Comparison of ENCODE assay signal across 8 cellular contexts in genomic region chr1:38858833-38859560, GRCh38. TPM values are rescaled to one million over a fixed set of nuclear protein-coding genes. Genes with fewer than 3 reads are reported as not detected.
DNase-seq lines count a peak whose midpoint lies in the region; ATAC-seq and TF ChIP-seq lines count a peak whose summit lies in the region.

No MANE protein-coding gene starts in this region.

- no peaks in the 10 kb centered on the region for H3K9me3 Mint-ChIP-seq in CD4-positive, CD25-positive, alpha-beta regulatory T cell

- H3K4me1 ChIP-seq in CD4-positive, CD25-positive, alpha-beta regulatory T cell (ENCODE audit: control insufficient read depth, insufficient read depth, low read length, poor library complexity, severe bottlenecking) = peaks cover 41% of the 10 kb centered on the region
- H3K4me1 ChIP-seq in SJSA1 (replicated peaks) = peaks cover 15% of the 10 kb centered on the region
- peaks cover 64% of the 10 kb centered on the region for H3K4me1 ChIP-seq in adipocyte (ENCODE audit: control insufficient read depth, insufficient read depth, low read length)
- H3K4me1 ChIP-seq in prostate gland (replicated peaks) = peaks cover 3% of the 10 kb centered on the region

- peaks cover 28% of the 10 kb centered on the region for H3K36me3 ChIP-seq in CD4-positive, CD25-positive, alpha-beta regulatory T cell (ENCODE audit: control insufficient read depth, insufficient read depth, low read length)
- H3K36me3 ChIP-seq in SJSA1 (peaks cover 42% of the 10 kb centered on the region), adipocyte (ENCODE audit: control insufficient read depth, insufficient read depth, low read length, severe bottlenecking) (peaks cover 25% of the 10 kb centered on the region), prostate gland (no peaks in the 10 kb centered on the region)

- peak in 1 of 2 donors; percentile 5 for ATAC-seq in CD4-positive, CD25-positive, alpha-beta regulatory T cell (ENCODE audit: low read depth in 2 of 2)
- peak; percentile 37 for ATAC-seq in GM19438 (IDR thresholded peaks at IDR 0.05; ENCODE audit: low read depth, unreplicated experiment)
- ATAC-seq in HG03469 (IDR thresholded peaks at IDR 0.05; ENCODE audit: unreplicated experiment) = peak; percentile 20
- ATAC-seq in left ventricle myocardium superior = peak; percentile 24

- TF ChIP-seq POLR2A in prostate gland (IDR thresholded peaks at IDR 0.05) = peak; percentile 50

- peak overlapping the region; percentile 93 for H3K9ac ChIP-seq in adipocyte (ENCODE audit: low read length)

- no peaks in the 10 kb centered on the region for H3K27me3 Mint-ChIP-seq in CD4-positive, CD25-positive, alpha-beta regulatory T cell

- no peaks in the 10 kb centered on the region for H3K27me3 ChIP-seq in CD4-positive, CD25-positive, alpha-beta regulatory T cell (ENCODE audit: control insufficient read depth, insufficient read depth, low read length)
- H3K27me3 ChIP-seq in SJSA1 (replicated peaks) (no peaks in the 10 kb centered on the region), adipocyte (replicated peaks; ENCODE audit: control insufficient read depth, insufficient read depth, low read length) (no peaks in the 10 kb centered on the region), prostate gland (replicated peaks; ENCODE audit: insufficient read depth) (no peaks in the 10 kb centered on the region)

- TF ChIP-seq CTCF in prostate gland (IDR thresholded peaks at IDR 0.05) = no peak

- no peaks in the 10 kb centered on the region for H3K9me3 ChIP-seq in CD4-positive, CD25-positive, alpha-beta regulatory T cell (ENCODE audit: control insufficient read depth in 2 of 2, low read length in 2 of 2)
- H3K9me3 ChIP-seq in SJSA1 (replicated peaks) (no peaks in the 10 kb centered on the region), adipocyte (ENCODE audit: control insufficient read depth, low read length) (no peaks in the 10 kb centered on the region), prostate gland (no peaks in the 10 kb centered on the region)

- peak overlapping the region in 2 of 3 donors; percentile 86 to 89 for H3K27ac Mint-ChIP-seq in CD4-positive, CD25-positive, alpha-beta regulatory T cell

- H3K36me3 Mint-ChIP-seq in CD4-positive, CD25-positive, alpha-beta regulatory T cell = peaks cover 13% of the 10 kb centered on the region

- DNase-seq in CD4-positive, CD25-positive, alpha-beta regulatory T cell = peak in 1 of 3 donors; percentile 61
- peak; percentile 45 to 53 for DNase-seq in SJSA1 (ENCODE audit: low read depth in 1 of 2, low spot score in 2 of 2)
- DNase-seq in adipocyte (ENCODE audit: low read depth) = peak; percentile 70
- peak; percentile 70 for DNase-seq in left ventricle myocardium superior
- DNase-seq in prostate gland (ENCODE audit: low spot score) = peak; percentile 51
- no peak for DNase-seq in amniotic stem cell (lab: John Stamatoyannopoulos, UW)

- intact Hi-C loops in left ventricle myocardium superior (cut with micrococcal nuclease) = no loop called here
- intact Hi-C loops in prostate gland (cut with DNase I) = loop anchor here (5.0 kb wide), 1 partner anchor 133 kb away; the partner anchor contains the start of gene AKIRIN1

- H3K27ac ChIP-seq in CD4-positive, CD25-positive, alpha-beta regulatory T cell (ENCODE audit: insufficient read depth, low read length, poor library complexity, severe bottlenecking) = peak overlapping the region; percentile 73
- H3K27ac ChIP-seq in SJSA1 (0 out of 2 replicates have a peak overlapping the region, but pooled peaks have one; percentile 27), prostate gland (peak overlapping the region; percentile 89 to 94)

- H3K4me1 Mint-ChIP-seq in CD4-positive, CD25-positive, alpha-beta regulatory T cell = peaks cover 19 to 78% (median 52%) of the 10 kb centered on the region in 4 donors

- peak overlapping the region; percentile 90 to 100 (median 94) for H3K4me3 Mint-ChIP-seq in CD4-positive, CD25-positive, alpha-beta regulatory T cell

- WGBS in prostate gland = under 1% methylated on average over 51 of the region's 51 CpGs

- peak overlapping the region; percentile 90 for H3K4me3 ChIP-seq in CD4-positive, CD25-positive, alpha-beta regulatory T cell (ENCODE audit: low read depth, low read length)
- H3K4me3 ChIP-seq in SJSA1 = peak overlapping the region; percentile 93
- peak overlapping the region; percentile 96 for H3K4me3 ChIP-seq in adipocyte (ENCODE audit: low read length)
- H3K4me3 ChIP-seq in prostate gland = peak overlapping the region; percentile 77 to 78

RNA-seq across cellular contexts. Expression of gene RRAGC, which starts 0.6 kb away (rescaled TPM):
- total RNA-seq in CD4-positive, CD25-positive, alpha-beta regulatory T cell = 17.2 TPM
- 10 to 100 TPM in 1 of 4 donors, 1 to 10 TPM in 3; 6.1 to 10.5 (median 8.1) TPM for polyA plus RNA-seq in CD4-positive, CD25-positive, alpha-beta regulatory T cell
- total RNA-seq in SJSA1 (2014; rRNA removed; shearing (Covaris generic)) = 10.4 and 14.2 TPM in 2 replicates
- 23.2 TPM for total RNA-seq in left ventricle myocardium superior
- total RNA-seq in prostate gland = 10 to 100 TPM in 1 of 2 donors, 1 to 10 TPM in 1; 9.2 to 22.6 TPM

RNA-seq across cellular contexts. Expression of gene MYCBP, which starts 14.2 kb away (rescaled TPM):
- total RNA-seq in CD4-positive, CD25-positive, alpha-beta regulatory T cell = 8.3 TPM
- polyA plus RNA-seq in CD4-positive, CD25-positive, alpha-beta regulatory T cell = 10 to 100 TPM; 60.0 to 68.6 (median 63.2) TPM
- 28.9 and 29.8 TPM in 2 replicates for total RNA-seq in SJSA1 (2014; rRNA removed; shearing (Covaris generic))
- 16.7 TPM for total RNA-seq in left ventricle myocardium superior
- total RNA-seq in prostate gland = 10 to 100 TPM; 25.7 to 45.9 TPM

RNA-seq across cellular contexts. Expression of gene GJA9, which starts 22.4 kb away (rescaled TPM):
- total RNA-seq in CD4-positive, CD25-positive, alpha-beta regulatory T cell = not detected
- not detected for polyA plus RNA-seq in CD4-positive, CD25-positive, alpha-beta regulatory T cell
- total RNA-seq in SJSA1 (2014; rRNA removed; shearing (Covaris generic)) = not detected in 2 replicates
- total RNA-seq in left ventricle myocardium superior (not detected), prostate gland (under 1 TPM; 0.09 to 0.28 TPM)

Comparison
In these comparisons a context has a peak if more than half of its experiments do, and no peak if none do; other contexts are left out.
1. H3K27ac ChIP-seq: peak in every context shown above with its lines; median percentile 92 in prostate gland; 73 in CD4-positive, CD25-positive, alpha-beta regulatory T cell; 27 in SJSA1.